In genomic region chr5:132790201-132790870, GRCh38 we compare ENCODE assay signal across 1 cellular context.
TF ChIP-seq lines count a peak whose summit lies in the region.

No MANE protein-coding gene starts in this region.

TF ChIP-seq in K562, 482 proteins besides CTCF, POLR2A, EP300 and RAD21 (continued from another document):
- TF ChIP-seq ATF2 (CRISPR knock-in tag; IDR thresholded peaks at IDR 0.05) (no peak), KLF16 (IDR thresholded peaks at IDR 0.05) (peak; percentile 47), DPF2 (IDR thresholded peaks at IDR 0.05) (peak; percentile 85), PBX2 (CRISPR knock-in tag; IDR thresholded peaks at IDR 0.05; ENCODE audit: low read depth) (no peak), PBX2 (tag; conservative IDR thresholded peaks at IDR 0.05; ENCODE audit: low read depth) (peak; percentile 40; the same call in 1 of the 2 replicates), ZNF395 (CRISPR knock-in tag; IDR thresholded peaks at IDR 0.05) (peak; percentile 36; the same call in 1 of the 2 replicates), ELF4 (CRISPR knock-in tag; IDR thresholded peaks at IDR 0.05) (0 out of 2 replicates have a peak, but pooled peaks have one; percentile 35), ZKSCAN1 (IDR thresholded peaks at IDR 0.05; ENCODE audit: low read depth, low read length) (peak; percentile 87), POLR2H (tag; IDR thresholded peaks at IDR 0.05; ENCODE audit: low read depth) (no peak), NBN (IDR thresholded peaks at IDR 0.05; ENCODE audit: low read depth) (peak; percentile 30; the same call in 1 of the 2 replicates), GABPB2 (CRISPR knock-in tag; conservative IDR thresholded peaks at IDR 0.05) (no peak), SMARCC2 (IDR thresholded peaks at IDR 0.05; ENCODE audit: low read depth) (peak; percentile 53; the same call in 1 of the 2 replicates), CREB3L1 (IDR thresholded peaks at IDR 0.05; ENCODE audit: borderline replicate concordance, low read depth) (no peak), TBL1XR1 (IDR thresholded peaks at IDR 0.05; ENCODE audit: low read length in 2 of 2) (peak in 1 of 2 experiments; percentile 37; a peak in 1 of 4 replicates), MTA1 (IDR thresholded peaks at IDR 0.05; ENCODE audit: borderline replicate concordance) (peak; percentile 84; the same call in 1 of the 2 replicates), MAFK (IDR thresholded peaks at IDR 0.05; ENCODE audit: low read length) (no peak), PKNOX1 (IDR thresholded peaks at IDR 0.05) (peak; percentile 78), BDP1 (IDR thresholded peaks at IDR 0.05; ENCODE audit: insufficient read depth, insufficient read length) (no peak), MTA2 (IDR thresholded peaks at IDR 0.05; ENCODE audit: low read depth) (peak; percentile 49; the same call in 1 of the 2 replicates), FOXA3 (CRISPR knock-in tag; conservative IDR thresholded peaks at IDR 0.05 in 1 of 2, IDR thresholded peaks at IDR 0.05 in 1 of 2) (peak in 1 of 2 experiments; percentile 68; a peak in 2 of 4 replicates), GATAD2A (IDR thresholded peaks at IDR 0.05) (peak; percentile 93)
